In genomic region chr7:76346097-76346496, GRCh38 we compare ENCODE assay signal across 11 cellular contexts. TPM values are rescaled to one million over a fixed set of nuclear protein-coding genes. Genes with fewer than 3 reads are reported as not detected.
A peak's percentile ranks its signal among the peaks of the same experiment; 100 is the strongest.
DNase-seq lines count a peak whose midpoint lies in the region; ATAC-seq and TF ChIP-seq lines count a peak whose summit lies in the region.
"Had no signal": no experiment of that assay in that cellular context is flagged by ENCODE, and none has a peak within 500 bp of the region (broad histone marks: within the 10 kb centered on the region; RNA-seq: fewer than 3 reads in every experiment).

No MANE protein-coding gene starts in this region.

- H3K36me3 Mint-ChIP-seq in GM23338 (ENCODE audit: low read depth) (peaks cover 94% of the 10 kb centered on the region), osteocyte (ENCODE audit: unreplicated experiment) (peaks cover 57% of the 10 kb centered on the region)

- POLR2A ChIA-PET in Panc1 (lab: Charles Lee), result no interaction called here

- in situ Hi-C loops in Panc1 (cut with HindIII; ENCODE audit: low pct_unique_long_range_greater_than_20kb, low sequenced_read_pairs), result no loop called here

- H3K27me3 ChIP-seq in GM23338 (ENCODE audit: insufficient read depth) (no peaks in the 10 kb centered on the region), Panc1 (ENCODE audit: control insufficient read depth, insufficient read depth, low read length) (no peaks in the 10 kb centered on the region), heart right ventricle (no peaks in the 10 kb centered on the region)

- CTCF ChIA-PET in Panc1 (lab: Charles Lee), result no interaction called here

- BruUV-seq in Panc1 (replicated peaks; lab: Mats Ljungman, UMichigan), result TSS peak; percentile 28

- H3K27ac Mint-ChIP-seq in GM23338 (peak overlapping the region; percentile 16; the same call in 1 of the 2 replicates), osteocyte (ENCODE audit: unreplicated experiment) (peak overlapping the region; percentile 74)

- H3K9me3 Mint-ChIP-seq in GM23338 (no peaks in the 10 kb centered on the region), osteocyte (ENCODE audit: unreplicated experiment) (no peaks in the 10 kb centered on the region)
- H3K9me3 Mint-ChIP-seq: T-helper 2 cell treated with Interferon-gamma antibody and Interleukin-4, amounts not matched to agents 5 μg/mL and 100 μg/mL, for 36 hours had no signal

- H3K4me1 ChIP-seq in GM23338 (ENCODE audit: insufficient read depth) (peaks cover 7% of the 10 kb centered on the region; the same call in 1 of the 2 replicates), Panc1 (ENCODE audit: control insufficient read depth, insufficient read depth, low read length) (peaks cover 6% of the 10 kb centered on the region; the same call in 1 of the 2 replicates), heart right ventricle (peaks cover 10 to 92% (median 76%) of the 10 kb centered on the region in 9 donors)

- H3K4me3 Mint-ChIP-seq in GM23338 (no peak overlapping the region), osteocyte (ENCODE audit: unreplicated experiment) (no peak overlapping the region)

- TF ChIP-seq CTCF in GM23338 (conservative IDR thresholded peaks at IDR 0.05; ENCODE audit: low read depth in 2 of 2) (no peak), Panc1 (IDR thresholded peaks at IDR 0.05) (no peak), heart right ventricle (IDR thresholded peaks at IDR 0.05) (no peak), osteocyte (IDR thresholded peaks at IDR 0.05) (no peak)

- intact Hi-C loops in Panc1 (cut with micrococcal nuclease; ENCODE audit: unreplicated experiment), result no loop called here
- intact Hi-C loops in heart right ventricle (cut with DNase I), result no loop called here

- DNase-seq in GM23338 (ENCODE audit: low spot score) (no peak), Panc1 (ENCODE audit: low read depth, low spot score) (no peak), heart right ventricle (no peak), osteocyte (ENCODE audit: extremely low spot score, unreplicated experiment) (no peak), NCI-H748 treated with DMSO at 0.1 percent for 48 hours (lab: John Stamatoyannopoulos, UW) (no peak), NCI-H128 (lab: John Stamatoyannopoulos, UW; ENCODE audit: unreplicated experiment) (no peak)
- DNase-seq: CD4-positive, alpha-beta memory T cell; NCI-H2171; OCI-M1 had no signal

- no peak overlapping the region for H3K4me2 ChIP-seq in GM23338

- H3K4me1 Mint-ChIP-seq in GM23338 (peaks cover 45% of the 10 kb centered on the region), osteocyte (ENCODE audit: unreplicated experiment) (peaks cover 43% of the 10 kb centered on the region)

- H4K20me1 ChIP-seq in GM23338 (replicated peaks; ENCODE audit: insufficient read depth), result peaks cover 90% of the 10 kb centered on the region

- WGBS in heart right ventricle, 2 donors, result 76 to 79% methylated on average over 6 of the region's 6 CpGs

- H3K27me3 Mint-ChIP-seq in GM23338 (ENCODE audit: insufficient read depth, low read depth, poor library complexity) (peaks cover 15% of the 10 kb centered on the region), osteocyte (ENCODE audit: unreplicated experiment) (no peaks in the 10 kb centered on the region)
- H3K27me3 Mint-ChIP-seq: CD4-positive, alpha-beta memory T cell had no signal

- H3F3A ChIP-seq in GM23338 (replicated peaks; ENCODE audit: low read depth), result peaks cover 33% of the 10 kb centered on the region

- H3K9me3 ChIP-seq in Panc1 (ENCODE audit: control insufficient read depth, insufficient read depth, low read depth, low read length) (no peaks in the 10 kb centered on the region), heart right ventricle (no peaks in the 10 kb centered on the region)

- H3K4me3 ChIP-seq in GM23338 (no peak overlapping the region), Panc1 (ENCODE audit: low read depth in 2 of 2, low read length in 2 of 2) (no peak overlapping the region), heart right ventricle (no peak overlapping the region)

- no peaks in the 10 kb centered on the region for H3K9me2 ChIP-seq in GM23338 (ENCODE audit: insufficient read depth)

- H3K27ac ChIP-seq in GM23338 (ENCODE audit: low read depth) (no peak overlapping the region; the same call in 1 of the 2 replicates), Panc1 (ENCODE audit: low read length) (no peak overlapping the region), heart right ventricle (peak overlapping the region in 8 of 10 donors; percentile 10 to 72 (median 42))

- H2AFZ ChIP-seq in GM23338, result no peak overlapping the region

- ATAC-seq in GM23338 (no peak), Panc1 (no peak), heart right ventricle (peak in 2 of 8 donors; percentile 27 to 67), HG03565 (IDR thresholded peaks at IDR 0.05; ENCODE audit: unreplicated experiment) (no peak)

- H3K36me3 ChIP-seq in GM23338 (ENCODE audit: insufficient read depth), result peaks cover 68% of the 10 kb centered on the region
- H3K36me3 ChIP-seq in Panc1 (ENCODE audit: control insufficient read depth, insufficient read depth, low read length), result peaks cover 16% of the 10 kb centered on the region
- H3K36me3 ChIP-seq in heart right ventricle, result peaks cover 0 to 97% (median 36%) of the 10 kb centered on the region in 9 donors

- H3K79me2 ChIP-seq in GM23338 (replicated peaks; ENCODE audit: insufficient read depth), result peaks cover 100% of the 10 kb centered on the region

TF ChIP-seq in GM23338, 12 proteins besides CTCF, POLR2A, EP300 and RAD21 (continues in another document):
- TF ChIP-seq STAT1 (IDR thresholded peaks at IDR 0.05; ENCODE audit: unreplicated experiment) (no peak), NANOG (IDR thresholded peaks at IDR 0.05; ENCODE audit: borderline replicate concordance) (no peak), ZNF331 (CRISPR knock-in tag; IDR thresholded peaks at IDR 0.05; ENCODE audit: low read depth) (no peak), REST (IDR thresholded peaks at IDR 0.05; ENCODE audit: unreplicated experiment) (no peak), POLR2AphosphoS5 (IDR thresholded peaks at IDR 0.05; ENCODE audit: low read depth) (no peak), EZH2 (IDR thresholded peaks at IDR 0.05; ENCODE audit: low read depth, unreplicated experiment) (no peak), JUNB (IDR thresholded peaks at IDR 0.05; ENCODE audit: unreplicated experiment) (no peak), EZH2phosphoT487 (IDR thresholded peaks at IDR 0.05; ENCODE audit: unreplicated experiment) (no peak), ZNF114 (CRISPR knock-in tag; IDR thresholded peaks at IDR 0.05) (no peak), CREB1 (CRISPR knock-in tag; IDR thresholded peaks at IDR 0.05; ENCODE audit: low read depth) (no peak), ETS1 (IDR thresholded peaks at IDR 0.05) (no peak)

RNA-seq across cellular contexts. Expression of gene YWHAG, which starts 12.7 kb away (rescaled TPM):
- total RNA-seq in GM23338 (2014; rRNA removed; shearing (Covaris generic)), result 179 and 180 TPM in 2 replicates
- polyA plus RNA-seq in GM23338 (2016; fragmentation: Nextera tagmentation; extraction: Ambion mirVana), result 82.2 and 97.0 TPM in 2 replicates
- total RNA-seq in Panc1 (2021; ENCODE audit: unreplicated experiment), result 210 TPM
- polyA plus RNA-seq in Panc1 (2012; ENCODE audit: insufficient read length), result 172 TPM
- 100 to 1,000 TPM; 193 to 262 (median 207) TPM for total RNA-seq in heart right ventricle
- 10 to 100 TPM; 63.7 to 88.0 TPM for polyA plus RNA-seq in heart right ventricle
- 151 and 154 TPM in 2 replicates for total RNA-seq in osteocyte

RNA-seq across cellular contexts. Expression of gene HSPB1, which starts 43.6 kb away (rescaled TPM):
- 47.5 and 48.1 TPM in 2 replicates for total RNA-seq in GM23338 (2014; rRNA removed; shearing (Covaris generic))
- polyA plus RNA-seq in GM23338 (2016; fragmentation: Nextera tagmentation; extraction: Ambion mirVana), result 437 and 458 TPM in 2 replicates
- 422 TPM for total RNA-seq in Panc1 (2021; ENCODE audit: unreplicated experiment)
- 1,072 TPM for polyA plus RNA-seq in Panc1 (2012; ENCODE audit: insufficient read length)
- 1,000 to 10,000 TPM; 1,266 to 2,631 (median 2,034) TPM for total RNA-seq in heart right ventricle
- 1,000 to 10,000 TPM; 2,522 to 6,886 TPM for polyA plus RNA-seq in heart right ventricle
- total RNA-seq in osteocyte, result 251 and 252 TPM in 2 replicates

Comparison
In these comparisons a context has a peak if more than half of its experiments do, and no peak if none do; other contexts are left out.
1. H3K27ac ChIP-seq: peak in heart right ventricle (8 of 10); none in GM23338 (single experiment) and Panc1 (single experiment).